In the genomic region with DNA sequence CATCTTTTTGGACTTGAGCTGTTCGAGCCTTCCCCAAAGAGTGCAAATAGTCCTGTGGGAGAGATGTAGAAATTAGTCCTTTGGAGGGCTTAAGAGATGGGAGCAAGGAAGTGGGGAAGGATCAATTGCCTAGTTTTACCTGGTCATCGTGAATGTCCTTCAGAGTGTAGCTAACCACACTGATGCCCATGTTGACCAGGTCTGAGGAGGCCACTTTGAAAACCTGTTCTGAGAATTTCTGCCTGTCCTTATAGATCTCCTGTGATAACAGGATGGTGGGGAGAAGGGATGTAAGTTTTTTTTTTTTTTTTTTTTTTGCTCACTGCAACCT, we compare ENCODE assay signal across 1 cellular context.
TF ChIP-seq lines count a peak whose summit lies in the region.

No MANE protein-coding gene starts in this region.

TF ChIP-seq in GM23338, 12 proteins besides CTCF, POLR2A, EP300 and RAD21 (continued from another document):
- TF ChIP-seq, protein P1, sequence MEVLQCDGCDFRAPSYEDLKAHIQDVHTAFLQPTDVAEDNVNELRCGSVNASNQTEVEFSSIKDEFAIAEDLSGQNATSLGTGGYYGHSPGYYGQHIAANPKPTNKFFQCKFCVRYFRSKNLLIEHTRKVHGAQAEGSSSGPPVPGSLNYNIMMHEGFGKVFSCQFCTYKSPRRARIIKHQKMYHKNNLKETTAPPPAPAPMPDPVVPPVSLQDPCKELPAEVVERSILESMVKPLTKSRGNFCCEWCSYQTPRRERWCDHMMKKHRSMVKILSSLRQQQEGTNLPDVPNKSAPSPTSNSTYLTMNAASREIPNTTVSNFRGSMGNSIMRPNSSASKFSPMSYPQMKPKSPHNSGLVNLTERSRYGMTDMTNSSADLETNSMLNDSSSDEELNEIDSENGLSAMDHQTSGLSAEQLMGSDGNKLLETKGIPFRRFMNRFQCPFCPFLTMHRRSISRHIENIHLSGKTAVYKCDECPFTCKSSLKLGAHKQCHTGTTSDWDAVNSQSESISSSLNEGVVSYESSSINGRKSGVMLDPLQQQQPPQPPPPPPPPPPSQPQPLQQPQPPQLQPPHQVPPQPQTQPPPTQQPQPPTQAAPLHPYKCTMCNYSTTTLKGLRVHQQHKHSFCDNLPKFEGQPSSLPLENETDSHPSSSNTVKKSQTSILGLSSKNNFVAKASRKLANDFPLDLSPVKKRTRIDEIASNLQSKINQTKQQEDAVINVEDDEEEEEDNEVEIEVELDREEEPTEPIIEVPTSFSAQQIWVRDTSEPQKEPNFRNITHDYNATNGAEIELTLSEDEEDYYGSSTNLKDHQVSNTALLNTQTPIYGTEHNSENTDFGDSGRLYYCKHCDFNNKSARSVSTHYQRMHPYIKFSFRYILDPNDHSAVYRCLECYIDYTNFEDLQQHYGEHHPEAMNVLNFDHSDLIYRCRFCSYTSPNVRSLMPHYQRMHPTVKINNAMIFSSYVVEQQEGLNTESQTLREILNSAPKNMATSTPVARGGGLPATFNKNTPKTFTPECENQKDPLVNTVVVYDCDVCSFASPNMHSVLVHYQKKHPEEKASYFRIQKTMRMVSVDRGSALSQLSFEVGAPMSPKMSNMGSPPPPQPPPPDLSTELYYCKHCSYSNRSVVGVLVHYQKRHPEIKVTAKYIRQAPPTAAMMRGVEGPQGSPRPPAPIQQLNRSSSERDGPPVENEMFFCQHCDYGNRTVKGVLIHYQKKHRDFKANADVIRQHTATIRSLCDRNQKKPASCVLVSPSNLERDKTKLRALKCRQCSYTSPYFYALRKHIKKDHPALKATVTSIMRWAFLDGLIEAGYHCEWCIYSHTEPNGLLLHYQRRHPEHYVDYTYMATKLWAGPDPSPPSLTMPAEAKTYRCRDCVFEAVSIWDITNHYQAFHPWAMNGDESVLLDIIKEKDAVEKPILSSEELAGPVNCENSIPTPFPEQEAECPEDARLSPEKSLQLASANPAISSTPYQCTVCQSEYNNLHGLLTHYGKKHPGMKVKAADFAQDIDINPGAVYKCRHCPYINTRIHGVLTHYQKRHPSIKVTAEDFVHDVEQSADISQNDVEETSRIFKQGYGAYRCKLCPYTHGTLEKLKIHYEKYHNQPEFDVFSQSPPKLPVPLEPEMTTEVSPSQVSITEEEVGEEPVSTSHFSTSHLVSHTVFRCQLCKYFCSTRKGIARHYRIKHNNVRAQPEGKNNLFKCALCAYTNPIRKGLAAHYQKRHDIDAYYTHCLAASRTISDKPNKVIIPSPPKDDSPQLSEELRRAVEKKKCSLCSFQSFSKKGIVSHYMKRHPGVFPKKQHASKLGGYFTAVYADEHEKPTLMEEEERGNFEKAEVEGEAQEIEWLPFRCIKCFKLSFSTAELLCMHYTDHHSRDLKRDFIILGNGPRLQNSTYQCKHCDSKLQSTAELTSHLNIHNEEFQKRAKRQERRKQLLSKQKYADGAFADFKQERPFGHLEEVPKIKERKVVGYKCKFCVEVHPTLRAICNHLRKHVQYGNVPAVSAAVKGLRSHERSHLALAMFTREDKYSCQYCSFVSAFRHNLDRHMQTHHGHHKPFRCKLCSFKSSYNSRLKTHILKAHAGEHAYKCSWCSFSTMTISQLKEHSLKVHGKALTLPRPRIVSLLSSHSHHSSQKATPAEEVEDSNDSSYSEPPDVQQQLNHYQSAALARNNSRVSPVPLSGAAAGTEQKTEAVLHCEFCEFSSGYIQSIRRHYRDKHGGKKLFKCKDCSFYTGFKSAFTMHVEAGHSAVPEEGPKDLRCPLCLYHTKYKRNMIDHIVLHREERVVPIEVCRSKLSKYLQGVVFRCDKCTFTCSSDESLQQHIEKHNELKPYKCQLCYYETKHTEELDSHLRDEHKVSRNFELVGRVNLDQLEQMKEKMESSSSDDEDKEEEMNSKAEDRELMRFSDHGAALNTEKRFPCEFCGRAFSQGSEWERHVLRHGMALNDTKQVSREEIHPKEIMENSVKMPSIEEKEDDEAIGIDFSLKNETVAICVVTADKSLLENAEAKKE (CRISPR knock-in tag; IDR thresholded peaks at IDR 0.05), result no peak
- TF ChIP-seq, protein P2, sequence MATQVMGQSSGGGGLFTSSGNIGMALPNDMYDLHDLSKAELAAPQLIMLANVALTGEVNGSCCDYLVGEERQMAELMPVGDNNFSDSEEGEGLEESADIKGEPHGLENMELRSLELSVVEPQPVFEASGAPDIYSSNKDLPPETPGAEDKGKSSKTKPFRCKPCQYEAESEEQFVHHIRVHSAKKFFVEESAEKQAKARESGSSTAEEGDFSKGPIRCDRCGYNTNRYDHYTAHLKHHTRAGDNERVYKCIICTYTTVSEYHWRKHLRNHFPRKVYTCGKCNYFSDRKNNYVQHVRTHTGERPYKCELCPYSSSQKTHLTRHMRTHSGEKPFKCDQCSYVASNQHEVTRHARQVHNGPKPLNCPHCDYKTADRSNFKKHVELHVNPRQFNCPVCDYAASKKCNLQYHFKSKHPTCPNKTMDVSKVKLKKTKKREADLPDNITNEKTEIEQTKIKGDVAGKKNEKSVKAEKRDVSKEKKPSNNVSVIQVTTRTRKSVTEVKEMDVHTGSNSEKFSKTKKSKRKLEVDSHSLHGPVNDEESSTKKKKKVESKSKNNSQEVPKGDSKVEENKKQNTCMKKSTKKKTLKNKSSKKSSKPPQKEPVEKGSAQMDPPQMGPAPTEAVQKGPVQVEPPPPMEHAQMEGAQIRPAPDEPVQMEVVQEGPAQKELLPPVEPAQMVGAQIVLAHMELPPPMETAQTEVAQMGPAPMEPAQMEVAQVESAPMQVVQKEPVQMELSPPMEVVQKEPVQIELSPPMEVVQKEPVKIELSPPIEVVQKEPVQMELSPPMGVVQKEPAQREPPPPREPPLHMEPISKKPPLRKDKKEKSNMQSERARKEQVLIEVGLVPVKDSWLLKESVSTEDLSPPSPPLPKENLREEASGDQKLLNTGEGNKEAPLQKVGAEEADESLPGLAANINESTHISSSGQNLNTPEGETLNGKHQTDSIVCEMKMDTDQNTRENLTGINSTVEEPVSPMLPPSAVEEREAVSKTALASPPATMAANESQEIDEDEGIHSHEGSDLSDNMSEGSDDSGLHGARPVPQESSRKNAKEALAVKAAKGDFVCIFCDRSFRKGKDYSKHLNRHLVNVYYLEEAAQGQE (IDR thresholded peaks at IDR 0.05; ENCODE audit: unreplicated experiment), result no peak
- TF ChIP-seq, protein P3, sequence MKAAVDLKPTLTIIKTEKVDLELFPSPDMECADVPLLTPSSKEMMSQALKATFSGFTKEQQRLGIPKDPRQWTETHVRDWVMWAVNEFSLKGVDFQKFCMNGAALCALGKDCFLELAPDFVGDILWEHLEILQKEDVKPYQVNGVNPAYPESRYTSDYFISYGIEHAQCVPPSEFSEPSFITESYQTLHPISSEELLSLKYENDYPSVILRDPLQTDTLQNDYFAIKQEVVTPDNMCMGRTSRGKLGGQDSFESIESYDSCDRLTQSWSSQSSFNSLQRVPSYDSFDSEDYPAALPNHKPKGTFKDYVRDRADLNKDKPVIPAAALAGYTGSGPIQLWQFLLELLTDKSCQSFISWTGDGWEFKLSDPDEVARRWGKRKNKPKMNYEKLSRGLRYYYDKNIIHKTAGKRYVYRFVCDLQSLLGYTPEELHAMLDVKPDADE (IDR thresholded peaks at IDR 0.05), result no peak
- TF ChIP-seq STAT1 (IDR thresholded peaks at IDR 0.05; ENCODE audit: unreplicated experiment) (no peak), JUNB (IDR thresholded peaks at IDR 0.05; ENCODE audit: unreplicated experiment) (no peak), EZH2phosphoT487 (IDR thresholded peaks at IDR 0.05; ENCODE audit: unreplicated experiment) (no peak), NANOG (IDR thresholded peaks at IDR 0.05; ENCODE audit: borderline replicate concordance) (no peak)
